Comparison of ENCODE assay signal across 2 cellular contexts in genomic region chr5:174725991-174726601, GRCh38.
TF ChIP-seq lines count a peak whose summit lies in the region.

No MANE protein-coding gene starts in this region.

TF ChIP-seq in SK-N-SH, 30 proteins besides CTCF, POLR2A, EP300 and RAD21 (continued from another document):
- TF ChIP-seq ZBTB33 (IDR thresholded peaks at IDR 0.05; ENCODE audit: borderline replicate concordance, low read depth) (no peak), GATA2 (CRISPR knock-in tag; IDR thresholded peaks at IDR 0.05) (no peak), YY1 (IDR thresholded peaks at IDR 0.05; ENCODE audit: low read depth) (no peak), CHD2 (IDR thresholded peaks at IDR 0.05; ENCODE audit: low read length, partially characterized antibody) (no peak), NRF1 (IDR thresholded peaks at IDR 0.05; ENCODE audit: low read depth, low read length) (no peak), SIN3A (IDR thresholded peaks at IDR 0.05; ENCODE audit: borderline replicate concordance, low read depth, low read length) (no peak), SMC3 (IDR thresholded peaks at IDR 0.05; ENCODE audit: low read depth, low read length) (no peak), POLR2AphosphoS5 (IDR thresholded peaks at IDR 0.05; ENCODE audit: low read depth, low read length) (no peak), MXI1 (IDR thresholded peaks at IDR 0.05; ENCODE audit: low read depth, low read length) (no peak), PBX3 (IDR thresholded peaks at IDR 0.05) (no peak), TEAD4 (IDR thresholded peaks at IDR 0.05; ENCODE audit: borderline replicate concordance, insufficient read depth) (no peak), NFIC (IDR thresholded peaks at IDR 0.05; ENCODE audit: borderline replicate concordance) (no peak), MEF2A (IDR thresholded peaks at IDR 0.05; ENCODE audit: borderline replicate concordance, low read depth) (no peak), FOXJ3 (CRISPR knock-in tag; IDR thresholded peaks at IDR 0.05) (no peak), ELF1 (IDR thresholded peaks at IDR 0.05) (no peak), IRF3 (IDR thresholded peaks at IDR 0.05; ENCODE audit: low read depth, low read length) (no peak), JUND (IDR thresholded peaks at IDR 0.05) (no peak), FOXM1 (IDR thresholded peaks at IDR 0.05; ENCODE audit: low read depth) (no peak)

TF ChIP-seq in SK-N-SH treated with all-trans-retinoic acid at 6 μM for 48 hours, 23 proteins besides CTCF, POLR2A, EP300 and RAD21 (continued from another document):
- TF ChIP-seq PPARA (CRISPR knock-in tag; IDR thresholded peaks at IDR 0.05; ENCODE audit: borderline replicate concordance) (no peak), SNAI2 (CRISPR knock-in tag; IDR thresholded peaks at IDR 0.05) (no peak)
